1 cellular context compared by ENCODE assay signal in genomic region chrX:12843668-12844279, GRCh38.
TF ChIP-seq lines count a peak whose summit lies in the region.

No MANE protein-coding gene starts in this region.

TF ChIP-seq in HepG2, 621 proteins besides CTCF, POLR2A, EP300 and RAD21 (continued from another document and continues in another):
- TF ChIP-seq ATF4 (CRISPR knock-in tag; IDR thresholded peaks at IDR 0.05) (peak in 1 of 2 experiments; percentile 28; a peak in 1 of 4 replicates), ZBTB40 (IDR thresholded peaks at IDR 0.05) (no peak), ZBTB40 (CRISPR knock-in tag; IDR thresholded peaks at IDR 0.05) (no peak), AHR (CRISPR knock-in tag; IDR thresholded peaks at IDR 0.05) (no peak), MAFK (conservative IDR thresholded peaks at IDR 0.05 in 1 of 2, IDR thresholded peaks at IDR 0.05 in 1 of 2; ENCODE audit: low read length in 2 of 2) (no peak), ZKSCAN1 (IDR thresholded peaks at IDR 0.05; ENCODE audit: low read length) (no peak), ZBTB4 (CRISPR knock-in tag; IDR thresholded peaks at IDR 0.05; ENCODE audit: borderline replicate concordance) (no peak), SMARCC2 (IDR thresholded peaks at IDR 0.05) (no peak), ZNF713 (CRISPR knock-in tag; IDR thresholded peaks at IDR 0.05) (no peak), RFX3 (CRISPR knock-in tag; IDR thresholded peaks at IDR 0.05) (no peak), SUZ12 (IDR thresholded peaks at IDR 0.05; ENCODE audit: low read depth, low read length) (no peak), ZNF142 (CRISPR knock-in tag; IDR thresholded peaks at IDR 0.05) (no peak), HNRNPH1 (optimal IDR thresholded peaks at IDR 0.05; ENCODE audit: low read depth, low read length) (no peak), MED1 (CRISPR knock-in tag; IDR thresholded peaks at IDR 0.05) (peak; percentile 73), E2F1 (CRISPR knock-in tag; IDR thresholded peaks at IDR 0.05) (no peak), SNAPC4 (CRISPR knock-in tag; IDR thresholded peaks at IDR 0.05) (no peak), ZNF761 (CRISPR knock-in tag; conservative IDR thresholded peaks at IDR 0.05) (no peak), REST (IDR thresholded peaks at IDR 0.05; ENCODE audit: borderline replicate concordance in 1 of 2, low read depth in 1 of 2, low read length in 2 of 2) (peak in 1 of 2 experiments; percentile 19; a peak in 1 of 4 replicates), IRF2 (CRISPR knock-in tag; IDR thresholded peaks at IDR 0.05) (0 out of 2 replicates have a peak, but pooled peaks have one; percentile 23)
